17 cellular contexts compared by ENCODE assay signal in genomic region chr4:1932736-1933135, GRCh38.
DNase-seq lines count a peak whose midpoint lies in the region; ATAC-seq, FAIRE-seq and TF ChIP-seq lines count a peak whose summit lies in the region.
"Had no signal": no experiment of that assay in that cellular context is flagged by ENCODE, and none has a peak within 500 bp of the region (broad histone marks: within the 10 kb centered on the region; RNA-seq: fewer than 3 reads in every experiment).

No MANE protein-coding gene starts in this region.

- H2AK5ac ChIP-seq in IMR-90 (ENCODE audit: low read depth, low read length) = no peak overlapping the region

- H4K91ac ChIP-seq in IMR-90 (ENCODE audit: insufficient read depth, low read depth, low read length) = no peak overlapping the region

- DNase-seq in activated naive CD4-positive, alpha-beta T cell treated with anti-CD3 and anti-CD28 coated beads, Interleukin-2, amount 50 U/mL, for 72 hours (ENCODE audit: low spot score in 2 of 2) = no peak
- no peak for DNase-seq in activated naive CD4-positive, alpha-beta T cell treated with anti-CD3 and anti-CD28 coated beads, Interleukin-2, amount 10 ng/mL, durations not matched to agents 7 days and 5 days
- no peak for DNase-seq in IMR-90
- peak in 1 of 4 donors; percentile 18 for DNase-seq in body of pancreas
- peak in 1 of 6 donors; percentile 38 for DNase-seq in pancreas
- DNase-seq in A172 (ENCODE audit: low spot score) = no peak
- DNase-seq: 8988T; Calu3; CD8-positive, alpha-beta T cell; GDM1; HCEC 1CT had no signal

- WGBS in IMR-90 (ENCODE audit: extremely low coverage in 2 of 2, insufficient read length in 1 of 2), 2 experiments = 94% methylated on average over 5 of the region's 13 CpGs; no CpG with 5 or more reads in 1 of the 2 experiments
- 85 to 99% methylated on average over 7 to 13 of the region's 13 CpGs for WGBS in body of pancreas, 2 donors
- WGBS in pancreas, 2 donors = 86 to 88% methylated on average over 13 of the region's 13 CpGs

- TF ChIP-seq POLR2A in IMR-90 (IDR thresholded peaks at IDR 0.05; ENCODE audit: low read depth, low read length) (no peak), body of pancreas (IDR thresholded peaks at IDR 0.05) (no peak)

- H3K27ac Mint-ChIP-seq in activated naive CD4-positive, alpha-beta T cell treated with anti-CD3 and anti-CD28 coated beads, Interleukin-2, amount 50 U/mL, for 72 hours = no peak overlapping the region
- no peak overlapping the region for H3K27ac Mint-ChIP-seq in activated naive CD4-positive, alpha-beta T cell treated with anti-CD3 and anti-CD28 coated beads, Interleukin-2, amount 10 ng/mL, durations not matched to agents 7 days and 5 days
- H3K27ac Mint-ChIP-seq: B cell; CD8-positive, alpha-beta T cell had no signal

- H3K79me1 ChIP-seq in IMR-90 (ENCODE audit: low read depth in 1 of 2, low read length in 2 of 2) = peaks cover 39 to 64% of the 10 kb centered on the region in 2 experiments

- H3K14ac ChIP-seq in IMR-90 (replicated peaks; ENCODE audit: low read depth, low read length) = no peak overlapping the region

- peak overlapping the region; percentile 19 for H2AK9ac ChIP-seq in IMR-90 (replicated peaks; ENCODE audit: low read depth, low read length, poor library complexity)

- H3K4me1 ChIP-seq in IMR-90 (ENCODE audit: control insufficient read depth, insufficient read depth, low read length) = peaks cover 4% of the 10 kb centered on the region
- peaks cover 16% of the 10 kb centered on the region for H3K4me1 ChIP-seq in body of pancreas
- H3K4me1 ChIP-seq in pancreas = peaks cover 0 to 6% (median 6%) of the 10 kb centered on the region in 3 donors
- H3K4me1 ChIP-seq: BLaER1 treated with 17β-estradiol and CSF1 and Interleukin-3, amounts not matched to agents 10 nM and 100 nM had no signal

- peaks cover 22% of the 10 kb centered on the region for H3K9me1 ChIP-seq in IMR-90 (ENCODE audit: insufficient read depth, low read length)

- no peak overlapping the region for H2BK120ac ChIP-seq in IMR-90 (ENCODE audit: low read depth, low read length)

- H2BK20ac ChIP-seq in IMR-90 (ENCODE audit: low read depth, low read length) = no peak overlapping the region

- POLR2A ChIA-PET in IMR-90 (lab: Charles Lee; ENCODE audit: unreplicated experiment) = no interaction called here

- H3K27me3 ChIP-seq in IMR-90 (ENCODE audit: control insufficient read depth, insufficient read depth, low read length) (no peaks in the 10 kb centered on the region), body of pancreas (no peaks in the 10 kb centered on the region), pancreas (no peaks in the 10 kb centered on the region)
- H3K27me3 ChIP-seq: BLaER1 treated with 17β-estradiol and CSF1 and Interleukin-3, amounts not matched to agents 10 nM and 100 nM had no signal

- FAIRE-seq in pancreas (lab: Jason Lieb, UNC) = no peak
- FAIRE-seq: H54 had no signal

- H3K18ac ChIP-seq in IMR-90 (ENCODE audit: low read depth, low read length) = no peak overlapping the region

- H3K4me3 Mint-ChIP-seq in activated naive CD4-positive, alpha-beta T cell treated with anti-CD3 and anti-CD28 coated beads, Interleukin-2, amount 10 ng/mL, durations not matched to agents 7 days and 5 days = no peak overlapping the region
- H3K4me3 Mint-ChIP-seq: B cell; CD8-positive, alpha-beta T cell had no signal

- dilution Hi-C loops in IMR-90 (cut with HindIII; ENCODE audit: low sequenced_read_pairs, unreplicated experiment) = no loop called here

- peak; percentile 12 to 15 for ATAC-seq in activated naive CD4-positive, alpha-beta T cell treated with anti-CD3 and anti-CD28 coated beads, Interleukin-2, amount 50 U/mL, for 72 hours
- ATAC-seq in IMR-90 (ENCODE audit: low read depth) = no peak
- ATAC-seq in body of pancreas = no peak
- peak in 3 of 4 donors; percentile 18 to 28 (median 20) for ATAC-seq in pancreas
- ATAC-seq in HG02840 (IDR thresholded peaks at IDR 0.05; ENCODE audit: low FRiP score, unreplicated experiment) = no peak
- ATAC-seq: CD8-positive, alpha-beta T cell had no signal

- H2BK15ac ChIP-seq in IMR-90 (ENCODE audit: low read depth, low read length) = no peak overlapping the region

- TF ChIP-seq CTCF in IMR-90 (conservative IDR thresholded peaks at IDR 0.05; ENCODE audit: low read depth, low read length) = no peak
- no peak for TF ChIP-seq CTCF in body of pancreas (IDR thresholded peaks at IDR 0.05)
- TF ChIP-seq CTCF in pancreas (IDR thresholded peaks at IDR 0.05) = no peak

- no peak for TF ChIP-seq RAD21 in IMR-90 (IDR thresholded peaks at IDR 0.05; ENCODE audit: low read length)

- H3K9me3 Mint-ChIP-seq in activated naive CD4-positive, alpha-beta T cell treated with anti-CD3 and anti-CD28 coated beads, Interleukin-2, amount 50 U/mL, for 72 hours = no peaks in the 10 kb centered on the region
- H3K9me3 Mint-ChIP-seq in activated naive CD4-positive, alpha-beta T cell treated with anti-CD3 and anti-CD28 coated beads, Interleukin-2, amount 10 ng/mL, durations not matched to agents 7 days and 5 days = no peaks in the 10 kb centered on the region
- H3K9me3 Mint-ChIP-seq: CD8-positive, alpha-beta T cell had no signal

- intact Hi-C loops in IMR-90 (cut with micrococcal nuclease) = no loop called here
- intact Hi-C loops in body of pancreas (cut with DNase I) = no loop called here
- intact Hi-C loops in pancreas (cut with DNase I) = no loop called here

- H3K56ac ChIP-seq in IMR-90 (ENCODE audit: extremely low read depth, insufficient read depth, low read length) = no peak overlapping the region

- H3K4me3 ChIP-seq in IMR-90 (ENCODE audit: insufficient read depth, low read depth, low read length) = no peak overlapping the region
- no peak overlapping the region for H3K4me3 ChIP-seq in body of pancreas
- H3K4me3 ChIP-seq in pancreas = no peak overlapping the region
- H3K4me3 ChIP-seq: BLaER1 treated with 17β-estradiol and CSF1 and Interleukin-3, amounts not matched to agents 10 nM and 100 nM had no signal

- no peak overlapping the region for H3K4me2 ChIP-seq in IMR-90 (ENCODE audit: low read depth, low read length)
- H3K4me2 ChIP-seq: BLaER1 treated with 17β-estradiol and CSF1 and Interleukin-3, amounts not matched to agents 10 nM and 100 nM; KMS-11 had no signal

- H3K36me3 ChIP-seq in IMR-90 (ENCODE audit: control insufficient read depth, insufficient read depth, low read length) = peaks cover 31% of the 10 kb centered on the region
- H3K36me3 ChIP-seq in body of pancreas (replicated peaks in 1 of 2; ENCODE audit: insufficient read depth in 1 of 2, low read depth in 2 of 2) = peaks cover 0 to 2% of the 10 kb centered on the region in 2 donors
- no peaks in the 10 kb centered on the region for H3K36me3 ChIP-seq in pancreas

- H2AFZ ChIP-seq in IMR-90 (replicated peaks; ENCODE audit: low read length, poor library complexity) = no peak overlapping the region

- peaks cover 35% of the 10 kb centered on the region for H4K20me1 ChIP-seq in IMR-90 (ENCODE audit: insufficient read depth, low read length)

- in situ Hi-C loops in IMR-90 (cut with MboI; ENCODE audit: low sequenced_read_pairs) = no loop called here

- BruUV-seq in IMR-90 (replicated peaks; lab: Mats Ljungman, UMichigan) = no TSS peak

- no peaks in the 10 kb centered on the region for H3K9me3 ChIP-seq in IMR-90 (ENCODE audit: control insufficient read depth, insufficient read depth, low read length)
- no peaks in the 10 kb centered on the region for H3K9me3 ChIP-seq in body of pancreas
- no peaks in the 10 kb centered on the region for H3K9me3 ChIP-seq in pancreas
- H3K9me3 ChIP-seq: BLaER1 treated with 17β-estradiol and CSF1 and Interleukin-3, amounts not matched to agents 10 nM and 100 nM had no signal

- no peak overlapping the region for H3K27ac ChIP-seq in IMR-90 (ENCODE audit: insufficient read depth, low read length)
- H3K27ac ChIP-seq in body of pancreas = peak overlapping the region; percentile 25 to 69 (median 35)
- H3K27ac ChIP-seq in pancreas = peak overlapping the region in 1 of 4 donors; percentile 7
- H3K27ac ChIP-seq: BLaER1 treated with 17β-estradiol and CSF1 and Interleukin-3, amounts not matched to agents 10 nM and 100 nM; HL-60; KMS-11 had no signal

- H3K23ac ChIP-seq in IMR-90 (ENCODE audit: low read depth, low read length) = no peak overlapping the region

- no peak overlapping the region for H2BK5ac ChIP-seq in IMR-90 (ENCODE audit: low read depth, low read length, poor library complexity, severe bottlenecking)

- no peak overlapping the region for H3K4ac ChIP-seq in IMR-90 (ENCODE audit: low read depth, low read length)

- no peak overlapping the region for H4K8ac ChIP-seq in IMR-90 (ENCODE audit: low read depth in 2 of 2, low read length in 2 of 2)

- H4K5ac ChIP-seq in IMR-90 (ENCODE audit: low read depth, low read length) = no peak overlapping the region

- H3K9ac ChIP-seq in IMR-90 (ENCODE audit: low read depth, low read length) = no peak overlapping the region
- H3K9ac ChIP-seq: BLaER1 treated with 17β-estradiol and CSF1 and Interleukin-3, amounts not matched to agents 10 nM and 100 nM; KMS-11 had no signal

- no peaks in the 10 kb centered on the region for H3K4me1 Mint-ChIP-seq in activated naive CD4-positive, alpha-beta T cell treated with anti-CD3 and anti-CD28 coated beads, Interleukin-2, amount 10 ng/mL, durations not matched to agents 7 days and 5 days
- H3K4me1 Mint-ChIP-seq: B cell had no signal

- CTCF ChIA-PET in activated naive CD4-positive, alpha-beta T cell treated with anti-CD3 and anti-CD28 coated beads, Interleukin-2, amount 10 ng/mL, durations not matched to agents 7 days and 5 days (lab: Charles Lee) = interaction anchor here (0.6 kb wide), 1 partner anchor 15 kb away, joined by 3 read pairs; no protein-coding TSS in a partner anchor
- CTCF ChIA-PET in IMR-90 (lab: Yijun Ruan, JAX) = no interaction called here

- peaks cover 12 to 19% of the 10 kb centered on the region in 2 donors for H3K36me3 Mint-ChIP-seq in activated naive CD4-positive, alpha-beta T cell treated with anti-CD3 and anti-CD28 coated beads, Interleukin-2, amount 50 U/mL, for 72 hours
- peaks cover 37% of the 10 kb centered on the region for H3K36me3 Mint-ChIP-seq in activated naive CD4-positive, alpha-beta T cell treated with anti-CD3 and anti-CD28 coated beads, Interleukin-2, amount 10 ng/mL, durations not matched to agents 7 days and 5 days

- H3K27me3 Mint-ChIP-seq in activated naive CD4-positive, alpha-beta T cell treated with anti-CD3 and anti-CD28 coated beads, Interleukin-2, amount 10 ng/mL, durations not matched to agents 7 days and 5 days = no peaks in the 10 kb centered on the region
- H3K27me3 Mint-ChIP-seq: B cell had no signal

TF ChIP-seq in IMR-90, 13 proteins besides CTCF, POLR2A, EP300 and RAD21:
- TF ChIP-seq FOS (IDR thresholded peaks at IDR 0.05; ENCODE audit: low read depth, low read length) (no peak), MXI1 (IDR thresholded peaks at IDR 0.05; ENCODE audit: borderline replicate concordance, low read depth, low read length) (no peak), RCOR1 (IDR thresholded peaks at IDR 0.05; ENCODE audit: insufficient replicate concordance, low read length) (no peak), MAZ (IDR thresholded peaks at IDR 0.05; ENCODE audit: borderline replicate concordance, low read depth, low read length) (no peak)

Comparison
In these comparisons a context has a peak if more than half of its experiments do, and no peak if none do; other contexts are left out.
1. ATAC-seq: peak in activated naive CD4-positive, alpha-beta T cell treated with anti-CD3 and anti-CD28 coated beads, Interleukin-2, amount 50 U/mL, for 72 hours (2 of 2) and pancreas (3 of 4); none in IMR-90 (single experiment), body of pancreas (single experiment) and HG02840 (single experiment).